ENCODE assay signal across 28 cellular contexts in the genomic region with DNA sequence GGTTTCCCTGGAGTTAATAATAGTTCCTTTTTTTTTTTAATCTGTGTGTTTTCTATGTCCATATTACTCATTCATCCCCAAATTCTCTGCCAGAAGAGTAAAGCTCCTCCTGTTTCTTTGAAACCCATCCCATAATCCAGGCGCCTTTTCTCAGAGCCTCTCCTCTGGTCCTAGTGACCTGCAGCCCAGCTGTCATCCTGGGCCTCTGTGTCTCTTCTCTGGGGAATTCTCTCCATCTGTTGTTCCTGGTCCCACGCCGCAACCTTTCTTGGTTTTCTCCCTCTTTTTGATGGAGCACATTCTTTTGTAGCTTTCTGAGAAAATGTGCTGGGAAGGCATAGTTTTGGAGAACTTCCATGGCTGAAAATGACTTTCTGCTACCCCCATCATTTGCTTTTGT. TPM values are rescaled to one million over a fixed set of nuclear protein-coding genes. Genes with fewer than 3 reads are reported as not detected.
"Had no signal": no experiment of that assay in that cellular context is flagged by ENCODE, and none has a peak within 500 bp of the region (broad histone marks: within the 10 kb centered on the region; RNA-seq: fewer than 3 reads in every experiment).

No MANE protein-coding gene starts in this region.

- H3K27me3 Mint-ChIP-seq: activated B cell treated with CpG ODN at 0.5 μM for 24 hours; activated CD4-positive, alpha-beta memory T cell treated with anti-CD3 and anti-CD28 coated beads for 36 hours; activated CD4-positive, alpha-beta T cell treated with anti-CD3 and anti-CD28 coated beads, Interleukin-2, amount 10 ng/mL, durations not matched to agents 7 days and 5 days; activated naive CD4-positive, alpha-beta T cell treated with anti-CD3 and anti-CD28 coated beads, Interleukin-2, amount 10 ng/mL, durations not matched to agents 7 days and 5 days; activated naive CD8-positive, alpha-beta T cell treated with anti-CD3 and anti-CD28 coated beads for 36 hours; activated T-helper 17 cell treated with anti-CD3 and anti-CD28 coated beads, Interleukin-2, amount 50 U/mL, for 72 hours had no signal

- H3K9me3 Mint-ChIP-seq: activated B cell treated with CpG ODN at 0.5 μM for 24 hours; activated CD4-positive, alpha-beta memory T cell treated with anti-CD3 and anti-CD28 coated beads for 36 hours; activated CD4-positive, alpha-beta T cell treated with anti-CD3 and anti-CD28 coated beads, Interleukin-2, amount 10 ng/mL, durations not matched to agents 7 days and 5 days; activated naive CD4-positive, alpha-beta T cell treated with anti-CD3 and anti-CD28 coated beads, Interleukin-2, amount 10 ng/mL, durations not matched to agents 7 days and 5 days; activated naive CD8-positive, alpha-beta T cell treated with anti-CD3 and anti-CD28 coated beads for 36 hours; activated T-helper 17 cell treated with anti-CD3 and anti-CD28 coated beads, Interleukin-2, amount 50 U/mL, for 72 hours; T-helper 1 cell treated with Interleukin-12 subunit alpha and Interleukin-12 subunit beta and Interleukin-4 antibody, amounts not matched to agents 30 μg/mL and 1 μg/mL, for 36 hours had no signal

- H3K27ac Mint-ChIP-seq: activated B cell treated with CpG ODN at 0.5 μM for 24 hours; activated CD4-positive, alpha-beta memory T cell treated with anti-CD3 and anti-CD28 coated beads for 36 hours; activated CD4-positive, alpha-beta T cell treated with anti-CD3 and anti-CD28 coated beads, Interleukin-2, amount 10 ng/mL, durations not matched to agents 7 days and 5 days; activated naive CD4-positive, alpha-beta T cell treated with anti-CD3 and anti-CD28 coated beads, Interleukin-2, amount 10 ng/mL, durations not matched to agents 7 days and 5 days; activated naive CD8-positive, alpha-beta T cell treated with anti-CD3 and anti-CD28 coated beads for 36 hours; activated T-helper 17 cell treated with anti-CD3 and anti-CD28 coated beads, Interleukin-2, amount 50 U/mL, for 72 hours; T-helper 1 cell treated with Interleukin-12 subunit alpha and Interleukin-12 subunit beta and Interleukin-4 antibody, amounts not matched to agents 30 μg/mL and 1 μg/mL, for 36 hours had no signal

- H3K4me3 Mint-ChIP-seq: activated B cell treated with CpG ODN at 0.5 μM for 24 hours; activated CD4-positive, alpha-beta memory T cell treated with anti-CD3 and anti-CD28 coated beads for 36 hours; activated CD4-positive, alpha-beta T cell treated with anti-CD3 and anti-CD28 coated beads, Interleukin-2, amount 10 ng/mL, durations not matched to agents 7 days and 5 days; activated naive CD4-positive, alpha-beta T cell treated with anti-CD3 and anti-CD28 coated beads, Interleukin-2, amount 10 ng/mL, durations not matched to agents 7 days and 5 days; activated naive CD8-positive, alpha-beta T cell treated with anti-CD3 and anti-CD28 coated beads for 36 hours; activated T-helper 17 cell treated with anti-CD3 and anti-CD28 coated beads, Interleukin-2, amount 50 U/mL, for 72 hours; T-helper 1 cell treated with Interleukin-12 subunit alpha and Interleukin-12 subunit beta and Interleukin-4 antibody, amounts not matched to agents 30 μg/mL and 1 μg/mL, for 36 hours had no signal

- H3K36me3 Mint-ChIP-seq: activated CD4-positive, alpha-beta memory T cell treated with anti-CD3 and anti-CD28 coated beads for 36 hours had no signal

- H3K4me1 Mint-ChIP-seq: activated B cell treated with CpG ODN at 0.5 μM for 24 hours; activated CD4-positive, alpha-beta T cell treated with anti-CD3 and anti-CD28 coated beads, Interleukin-2, amount 10 ng/mL, durations not matched to agents 7 days and 5 days; activated naive CD4-positive, alpha-beta T cell treated with anti-CD3 and anti-CD28 coated beads, Interleukin-2, amount 10 ng/mL, durations not matched to agents 7 days and 5 days; activated naive CD8-positive, alpha-beta T cell treated with anti-CD3 and anti-CD28 coated beads for 36 hours; activated T-helper 17 cell treated with anti-CD3 and anti-CD28 coated beads, Interleukin-2, amount 50 U/mL, for 72 hours had no signal

- DNase-seq: activated B cell treated with CpG ODN at 0.5 μM for 24 hours; activated CD4-positive, alpha-beta memory T cell treated with anti-CD3 and anti-CD28 coated beads for 36 hours; activated CD4-positive, alpha-beta T cell treated with anti-CD3 and anti-CD28 coated beads for 1 hour; activated CD4-positive, alpha-beta T cell treated with anti-CD3 and anti-CD28 coated beads, Interleukin-2, amount 10 ng/mL, durations not matched to agents 7 days and 5 days; activated CD8-positive, alpha-beta memory T cell treated with anti-CD3 and anti-CD28 coated beads for 24 hours; activated gamma-delta T cell; activated naive CD4-positive, alpha-beta T cell treated with anti-CD3 and anti-CD28 coated beads, Interleukin-2, amount 10 ng/mL, durations not matched to agents 7 days and 5 days; activated naive CD8-positive, alpha-beta T cell treated with anti-CD3 and anti-CD28 coated beads for 36 hours; activated T-cell treated with anti-CD3 and anti-CD28 coated beads, Interleukin-2, amount 50 U/mL, for 48 hours; brain microvascular endothelial cell; KG1; NCI-H1048; NCI-H1930; NCI-H345; NCI-H526; NCI-H774; NK-92 treated with Interleukin-12 subunit alpha and Interleukin-12 subunit beta, amount 100 ng/mL, for 24 hours; OCI-M1; RPMI8226; SHP77; SW 1271 had no signal

- ATAC-seq: activated T-helper 17 cell treated with anti-CD3 and anti-CD28 coated beads, Interleukin-2, amount 50 U/mL, for 72 hours; Panc1; SK-N-SH treated with all-trans-retinoic acid at 6 μM for 48 hours had no signal

RNA-seq across cellular contexts. Expression of a gene that starts 51.2 kb away (rescaled TPM):
- total RNA-seq: activated B cell treated with CpG ODN at 0.5 μM for 24 hours; activated CD4-positive, alpha-beta memory T cell treated with anti-CD3 and anti-CD28 coated beads for 36 hours; activated CD4-positive, alpha-beta T cell treated with anti-CD3 and anti-CD28 coated beads, Interleukin-2, amount 10 ng/mL, durations not matched to agents 7 days and 5 days; activated naive CD8-positive, alpha-beta T cell treated with anti-CD3 and anti-CD28 coated beads for 36 hours; activated T-helper 17 cell treated with anti-CD3 and anti-CD28 coated beads, Interleukin-2, amount 50 U/mL, for 72 hours; LHCN-M2; M059J; SJSA1 had no signal

RNA-seq across cellular contexts. Expression of a gene that starts 56.5 kb away (rescaled TPM):
- total RNA-seq: activated CD4-positive, alpha-beta T cell treated with anti-CD3 and anti-CD28 coated beads, Interleukin-2, amount 10 ng/mL, durations not matched to agents 7 days and 5 days had no signal
